ENCODE assay signal across 13 cellular contexts in genomic region chr6:7258231-7258763, GRCh38.
"Had no signal": no experiment of that assay in that cellular context is flagged by ENCODE, and none has a peak within 500 bp of the region (broad histone marks: within the 10 kb centered on the region; RNA-seq: fewer than 3 reads in every experiment).

No MANE protein-coding gene starts in this region.

- H3K36me3 Mint-ChIP-seq: brain; naive thymus-derived CD4-positive, alpha-beta T cell had no signal

- H3K27ac Mint-ChIP-seq: activated CD8-positive, alpha-beta T cell treated with anti-CD3 and anti-CD28 coated beads for 36 hours; activated naive CD4-positive, alpha-beta T cell treated with anti-CD3 and anti-CD28 coated beads for 36 hours; naive thymus-derived CD4-positive, alpha-beta T cell had no signal

- H3K27ac ChIP-seq: lower lobe of right lung, stomach, vagina, VCaP had no signal

- H3K4me3 ChIP-seq: lower lobe of right lung, stomach, vagina had no signal

- DNase-seq: activated CD4-positive, alpha-beta T cell treated with anti-CD3 and anti-CD28 coated beads for 4 hours; activated CD8-positive, alpha-beta memory T cell treated with anti-CD3 and anti-CD28 coated beads, Interleukin-2, amount 50 U/mL, for 4 hours; activated CD8-positive, alpha-beta T cell treated with anti-CD3 and anti-CD28 coated beads for 36 hours; activated naive CD4-positive, alpha-beta T cell treated with anti-CD3 and anti-CD28 coated beads for 36 hours; dermis blood vessel endothelial cell; lower lobe of right lung; naive thymus-derived CD4-positive, alpha-beta T cell; occipital lobe; stimulated activated CD4-positive, alpha-beta T cell treated with anti-CD3 and anti-CD28 coated beads, Interleukin-4, amount 100 ng/mL, for 4 hours; stomach had no signal

- H3K27me3 ChIP-seq: stomach, vagina had no signal

- H3K36me3 ChIP-seq: lower lobe of right lung, stomach, vagina had no signal

- ATAC-seq: activated CD8-positive, alpha-beta T cell treated with anti-CD3 and anti-CD28 coated beads for 36 hours; lower lobe of right lung; naive thymus-derived CD4-positive, alpha-beta T cell had no signal

- H3K4me3 Mint-ChIP-seq: activated CD8-positive, alpha-beta T cell treated with anti-CD3 and anti-CD28 coated beads for 36 hours; activated naive CD4-positive, alpha-beta T cell treated with anti-CD3 and anti-CD28 coated beads for 36 hours had no signal
